26 cellular contexts compared by ENCODE assay signal in genomic region chr13:83365723-83366122, GRCh38.
"Had no signal": no experiment of that assay in that cellular context is flagged by ENCODE, and none has a peak within 500 bp of the region (broad histone marks: within the 10 kb centered on the region; RNA-seq: fewer than 3 reads in every experiment).

No MANE protein-coding gene starts in this region.

- H3K27me3 ChIP-seq: ascending aorta, breast epithelium, cardiac muscle cell, colonic mucosa, gastrocnemius medialis, heart left ventricle had no signal

- DNase-seq: activated CD4-positive, alpha-beta memory T cell treated with anti-CD3 and anti-CD28 coated beads, Interleukin-2, amount 10 ng/mL, durations not matched to agents 7 days and 5 days; activated CD4-positive, alpha-beta T cell treated with anti-CD3 and anti-CD28 coated beads for 1 hour; activated CD4-positive, alpha-beta T cell treated with anti-CD3 and anti-CD28 coated beads for 4 hours; activated CD4-positive, alpha-beta T cell treated with anti-CD3 and anti-CD28 coated beads, Interleukin-2, amount 10 ng/mL, durations not matched to agents 7 days and 5 days; activated CD4-positive, alpha-beta T cell treated with anti-CD3 and anti-CD28 coated beads, Interleukin-2, amount 50 U/mL, for 4 hours; activated CD8-positive, alpha-beta memory T cell treated with anti-CD3 and anti-CD28 coated beads, Interleukin-2, amount 50 U/mL, for 48 hours; activated gamma-delta T cell; activated naive CD4-positive, alpha-beta T cell; activated naive CD4-positive, alpha-beta T cell treated with anti-CD3 and anti-CD28 coated beads, Interleukin-2, amount 10 ng/mL, durations not matched to agents 7 days and 5 days; activated naive CD8-positive, alpha-beta T cell treated with anti-CD3 and anti-CD28 coated beads, Interleukin-2, amount 10 ng/mL, durations not matched to agents 7 days and 5 days; activated T-cell treated with anti-CD3 and anti-CD28 coated beads for 4 hours; activated T-cell treated with anti-CD3 and anti-CD28 coated beads, Interleukin-2, amount 50 U/mL, for 24 hours; activated T-cell treated with anti-CD3 and anti-CD28 coated beads, Interleukin-2, amount 50 U/mL, for 72 hours; central memory CD4-positive, alpha-beta T cell; cerebellar nuclear complex; colonic mucosa; effector CD8-positive, alpha-beta T cell; foreskin fibroblast; gastrocnemius medialis; glutamatergic neuron; heart left ventricle; T-helper 2 cell had no signal

- H3K36me3 ChIP-seq: ascending aorta, breast epithelium, cardiac muscle cell, colonic mucosa, gastrocnemius medialis, heart left ventricle had no signal

- H3K4me3 ChIP-seq: ascending aorta, breast epithelium, cardiac muscle cell, colonic mucosa, gastrocnemius medialis, heart left ventricle had no signal

- H3K27ac ChIP-seq: ascending aorta, breast epithelium, cardiac muscle cell, colonic mucosa, gastrocnemius medialis, heart left ventricle, VCaP had no signal

- H3K9me3 ChIP-seq: ascending aorta, colonic mucosa, gastrocnemius medialis had no signal

- H3K4me1 ChIP-seq: ascending aorta, breast epithelium, colonic mucosa, gastrocnemius medialis, heart left ventricle had no signal
